2 cellular contexts compared by ENCODE assay signal in the genomic region with DNA sequence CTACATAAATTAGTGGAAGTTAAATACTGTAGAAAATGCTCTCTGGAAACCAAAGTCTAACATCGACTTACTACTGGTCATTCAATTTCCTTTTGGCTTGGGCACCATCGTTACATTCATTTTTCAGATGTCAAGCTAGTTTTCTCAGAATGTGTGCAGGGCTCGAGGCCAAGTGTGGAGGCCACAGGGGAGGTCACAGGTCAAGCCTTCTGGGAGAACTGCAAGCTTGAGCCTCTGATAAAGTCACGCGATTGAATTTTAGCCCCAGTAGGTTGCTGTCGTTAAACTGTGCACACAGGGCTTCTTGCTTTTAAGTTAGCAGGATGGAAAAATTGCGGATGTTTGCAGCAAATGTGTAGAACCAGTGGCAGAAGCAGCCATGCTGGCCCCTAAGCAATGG.
TF ChIP-seq lines count a peak whose summit lies in the region.

No MANE protein-coding gene starts in this region.

TF ChIP-seq in liver, 16 proteins besides CTCF, POLR2A, EP300 and RAD21 (continued from another document):
- no peak for TF ChIP-seq REST (IDR thresholded peaks at IDR 0.05)

TF ChIP-seq in HepG2, 621 proteins besides CTCF, POLR2A, EP300 and RAD21:
- TF ChIP-seq ZBTB7A (CRISPR knock-in tag; IDR thresholded peaks at IDR 0.05) (no peak), HMGA1 (CRISPR knock-in tag; conservative IDR thresholded peaks at IDR 0.05) (no peak), GABPB1 (CRISPR knock-in tag; IDR thresholded peaks at IDR 0.05) (no peak), PCBP2 (optimal IDR thresholded peaks at IDR 0.05; ENCODE audit: low read depth, low read length, poor library complexity, severe bottlenecking) (no peak), NR2F6 (IDR thresholded peaks at IDR 0.05) (no peak), NR2F6 (CRISPR knock-in tag; IDR thresholded peaks at IDR 0.05) (no peak), ZSCAN20 (CRISPR knock-in tag; IDR thresholded peaks at IDR 0.05; ENCODE audit: borderline replicate concordance) (no peak), RARG (CRISPR knock-in tag; IDR thresholded peaks at IDR 0.05; ENCODE audit: low read depth) (no peak), KMT2B (CRISPR knock-in tag; IDR thresholded peaks at IDR 0.05) (no peak), ZNF367 (CRISPR knock-in tag; IDR thresholded peaks at IDR 0.05; ENCODE audit: borderline replicate concordance) (no peak), ZHX1 (CRISPR knock-in tag; IDR thresholded peaks at IDR 0.05; ENCODE audit: low read depth) (no peak), MXD4 (CRISPR knock-in tag; IDR thresholded peaks at IDR 0.05) (no peak), ZNF687 (CRISPR knock-in tag; IDR thresholded peaks at IDR 0.05) (no peak), KLF6 (CRISPR knock-in tag; IDR thresholded peaks at IDR 0.05) (no peak), KMT2A (CRISPR knock-in tag; IDR thresholded peaks at IDR 0.05) (no peak), ZNF383 (CRISPR knock-in tag; IDR thresholded peaks at IDR 0.05; ENCODE audit: borderline replicate concordance) (no peak), RXRB (CRISPR knock-in tag; IDR thresholded peaks at IDR 0.05; ENCODE audit: borderline replicate concordance) (no peak), ELF3 (CRISPR knock-in tag; IDR thresholded peaks at IDR 0.05) (no peak)
- TF ChIP-seq, protein P1, sequence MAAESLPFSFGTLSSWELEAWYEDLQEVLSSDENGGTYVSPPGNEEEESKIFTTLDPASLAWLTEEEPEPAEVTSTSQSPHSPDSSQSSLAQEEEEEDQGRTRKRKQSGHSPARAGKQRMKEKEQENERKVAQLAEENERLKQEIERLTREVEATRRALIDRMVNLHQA (CRISPR knock-in tag; IDR thresholded peaks at IDR 0.05), result no peak
- TF ChIP-seq, protein P2, sequence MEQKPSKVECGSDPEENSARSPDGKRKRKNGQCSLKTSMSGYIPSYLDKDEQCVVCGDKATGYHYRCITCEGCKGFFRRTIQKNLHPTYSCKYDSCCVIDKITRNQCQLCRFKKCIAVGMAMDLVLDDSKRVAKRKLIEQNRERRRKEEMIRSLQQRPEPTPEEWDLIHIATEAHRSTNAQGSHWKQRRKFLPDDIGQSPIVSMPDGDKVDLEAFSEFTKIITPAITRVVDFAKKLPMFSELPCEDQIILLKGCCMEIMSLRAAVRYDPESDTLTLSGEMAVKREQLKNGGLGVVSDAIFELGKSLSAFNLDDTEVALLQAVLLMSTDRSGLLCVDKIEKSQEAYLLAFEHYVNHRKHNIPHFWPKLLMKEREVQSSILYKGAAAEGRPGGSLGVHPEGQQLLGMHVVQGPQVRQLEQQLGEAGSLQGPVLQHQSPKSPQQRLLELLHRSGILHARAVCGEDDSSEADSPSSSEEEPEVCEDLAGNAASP (CRISPR knock-in tag; IDR thresholded peaks at IDR 0.05; ENCODE audit: borderline replicate concordance), result no peak
